ENCODE assay signal across 1 cellular context in the genomic region with DNA sequence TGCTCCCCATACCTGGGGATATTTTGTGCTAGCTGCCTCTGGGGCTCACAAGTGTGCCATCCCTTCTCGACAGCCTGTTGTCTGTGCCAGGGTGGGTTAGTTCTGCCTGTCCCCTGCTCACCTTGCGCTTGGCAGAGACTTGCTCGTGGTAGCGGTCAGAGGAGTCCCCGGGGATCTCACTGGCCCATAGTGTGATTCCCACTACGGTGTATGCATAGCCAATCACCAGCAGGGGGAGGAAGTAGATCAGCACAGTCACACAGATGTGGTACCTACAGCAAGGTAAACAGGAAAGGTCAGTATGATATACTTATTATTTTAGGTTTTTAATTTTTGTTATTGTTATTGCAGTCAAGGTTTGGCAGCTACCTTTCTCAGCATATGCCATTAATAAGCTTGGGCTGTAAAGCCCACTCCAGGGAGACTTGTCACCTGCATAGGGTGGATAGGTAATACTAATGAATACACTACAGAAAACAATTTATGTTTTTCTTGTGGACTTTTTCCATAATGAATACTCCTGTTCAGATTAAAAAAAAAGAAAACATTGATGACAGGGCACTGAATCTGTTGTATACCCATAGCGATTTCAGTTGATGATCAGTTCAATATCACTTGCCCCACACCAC.
TF ChIP-seq lines count a peak whose summit lies in the region.

No MANE protein-coding gene starts in this region.

TF ChIP-seq in SK-N-SH treated with all-trans-retinoic acid at 6 μM for 48 hours, 23 proteins besides CTCF, POLR2A, EP300 and RAD21 (continued from another document):
- TF ChIP-seq PATZ1 (CRISPR knock-in tag; IDR thresholded peaks at IDR 0.05; ENCODE audit: borderline replicate concordance) (no peak), ARNTL (CRISPR knock-in tag; IDR thresholded peaks at IDR 0.05; ENCODE audit: borderline replicate concordance, low read depth) (no peak), CSDC2 (CRISPR knock-in tag; IDR thresholded peaks at IDR 0.05) (no peak), TCF4 (CRISPR knock-in tag; IDR thresholded peaks at IDR 0.05; ENCODE audit: borderline replicate concordance) (no peak)
